8 cellular contexts compared by ENCODE assay signal in genomic region chr1:203351037-203351625, GRCh38. TPM values are rescaled to one million over a fixed set of nuclear protein-coding genes. Genes with fewer than 3 reads are reported as not detected.
DNase-seq lines count a peak whose midpoint lies in the region; ATAC-seq, FAIRE-seq and TF ChIP-seq lines count a peak whose summit lies in the region.

FMOD (minus strand) TSS chr1:203351122; CDS start chr1:203348270, 2,852 bp downstream.

- no peak within 1 kb of the TSS for H3K9ac ChIP-seq in iPS-15b (ENCODE audit: low read depth, low read length)

- no peak within 1 kb of the TSS for H3K4me3 ChIP-seq in WERI-Rb-1 (ENCODE audit: low read depth, low read length)
- peak within 1 kb of the TSS; percentile 0 for H3K4me3 ChIP-seq in iPS-15b (ENCODE audit: low read depth, low read length)

- H3K4me1 Mint-ChIP-seq in stimulated activated memory B cell treated with anti-CD40 and anti-IgM and Interleukin-4, amounts not matched to agents 10 μg/mL and 1 μg/mL and 100 μg/mL, for 72 hours = peaks cover 18% of the 10 kb centered on the region
- H3K4me1 Mint-ChIP-seq in activated CD4-positive, alpha-beta T cell treated with anti-CD3 and anti-CD28 coated beads, Interleukin-2, amount 10 ng/mL, durations not matched to agents 7 days and 5 days = no peaks in the 10 kb centered on the region

- H3K36me3 ChIP-seq in WERI-Rb-1 = no peaks in the 10 kb centered on the region
- no peaks in the 10 kb centered on the region for H3K36me3 ChIP-seq in iPS-15b (ENCODE audit: control insufficient read depth, insufficient read depth, low read length)

- ATAC-seq in stimulated activated memory B cell treated with anti-CD40 and anti-IgM and Interleukin-4, amounts not matched to agents 10 μg/mL and 1 μg/mL and 100 μg/mL, for 72 hours = peak; percentile 44

- peak; percentile 55 for FAIRE-seq in GM12891 (lab: Jason Lieb, UNC)

- H3K27me3 ChIP-seq in WERI-Rb-1 (ENCODE audit: insufficient read depth, low read depth, severe bottlenecking) = no peaks in the 10 kb centered on the region
- peaks cover 22% of the 10 kb centered on the region for H3K27me3 ChIP-seq in iPS-15b (ENCODE audit: control insufficient read depth, insufficient read depth, low read length)

- H3K27ac Mint-ChIP-seq in stimulated activated memory B cell treated with anti-CD40 and anti-IgM and Interleukin-4, amounts not matched to agents 10 μg/mL and 1 μg/mL and 100 μg/mL, for 72 hours = peak within 1 kb of the TSS; percentile 52
- H3K27ac Mint-ChIP-seq in activated CD4-positive, alpha-beta T cell treated with anti-CD3 and anti-CD28 coated beads, Interleukin-2, amount 10 ng/mL, durations not matched to agents 7 days and 5 days = no peak within 1 kb of the TSS

- peaks cover 3% of the 10 kb centered on the region for H3K9me3 Mint-ChIP-seq in stimulated activated memory B cell treated with anti-CD40 and anti-IgM and Interleukin-4, amounts not matched to agents 10 μg/mL and 1 μg/mL and 100 μg/mL, for 72 hours
- no peaks in the 10 kb centered on the region for H3K9me3 Mint-ChIP-seq in activated CD4-positive, alpha-beta T cell treated with anti-CD3 and anti-CD28 coated beads, Interleukin-2, amount 10 ng/mL, durations not matched to agents 7 days and 5 days

- TF ChIP-seq POLR2A in GM12891 (IDR thresholded peaks at IDR 0.05; ENCODE audit: low read depth, low read length) = no peak

- POLR2A ChIA-PET in activated CD4-positive, alpha-beta T cell treated with anti-CD3 and anti-CD28 coated beads, Interleukin-2, amount 10 ng/mL, durations not matched to agents 7 days and 5 days (lab: Charles Lee) = no interaction called here

- no peak for DNase-seq in GM12891 (ENCODE audit: insufficient read length, low spot score)
- DNase-seq in WERI-Rb-1 = peak; percentile 63
- DNase-seq in central memory CD4-positive, alpha-beta T cell = no peak
- no peak for DNase-seq in NCI-H2196 (lab: John Stamatoyannopoulos, UW; ENCODE audit: unreplicated experiment)
- DNase-seq in foreskin melanocyte = no peak
- no peak for DNase-seq in activated CD4-positive, alpha-beta T cell treated with anti-CD3 and anti-CD28 coated beads, Interleukin-2, amount 10 ng/mL, durations not matched to agents 7 days and 5 days

- H3K27ac ChIP-seq in WERI-Rb-1 = no peak within 1 kb of the TSS

- peak within 1 kb of the TSS; percentile 58 for H3K4me3 Mint-ChIP-seq in stimulated activated memory B cell treated with anti-CD40 and anti-IgM and Interleukin-4, amounts not matched to agents 10 μg/mL and 1 μg/mL and 100 μg/mL, for 72 hours
- no peak within 1 kb of the TSS for H3K4me3 Mint-ChIP-seq in activated CD4-positive, alpha-beta T cell treated with anti-CD3 and anti-CD28 coated beads, Interleukin-2, amount 10 ng/mL, durations not matched to agents 7 days and 5 days

- CTCF ChIA-PET in activated CD4-positive, alpha-beta T cell treated with anti-CD3 and anti-CD28 coated beads, Interleukin-2, amount 10 ng/mL, durations not matched to agents 7 days and 5 days (lab: Charles Lee) = interaction anchor here (0.7 to 2.8 kb wide), 4 partner anchors 9 to 84 kb away, joined by 3 to 14 read pairs (median 4); no protein-coding TSS in a partner anchor

- peaks cover 3% of the 10 kb centered on the region for H3K4me1 ChIP-seq in iPS-15b (ENCODE audit: control insufficient read depth, insufficient read depth, low read length)

- H3K9me3 ChIP-seq in WERI-Rb-1 (ENCODE audit: severe bottlenecking) (no peaks in the 10 kb centered on the region), iPS-15b (ENCODE audit: control insufficient read depth, insufficient read depth, low read length) (no peaks in the 10 kb centered on the region)

- H3K27me3 Mint-ChIP-seq in stimulated activated memory B cell treated with anti-CD40 and anti-IgM and Interleukin-4, amounts not matched to agents 10 μg/mL and 1 μg/mL and 100 μg/mL, for 72 hours = peaks cover 61% of the 10 kb centered on the region
- H3K27me3 Mint-ChIP-seq in activated CD4-positive, alpha-beta T cell treated with anti-CD3 and anti-CD28 coated beads, Interleukin-2, amount 10 ng/mL, durations not matched to agents 7 days and 5 days = peaks cover 26% of the 10 kb centered on the region

- TF ChIP-seq CTCF in WERI-Rb-1 (IDR thresholded peaks at IDR 0.05; ENCODE audit: low read depth, low read length) = peak; percentile 58; the same call in 1 of the 2 replicates

- no peaks in the 10 kb centered on the region for H3K36me3 Mint-ChIP-seq in stimulated activated memory B cell treated with anti-CD40 and anti-IgM and Interleukin-4, amounts not matched to agents 10 μg/mL and 1 μg/mL and 100 μg/mL, for 72 hours
- H3K36me3 Mint-ChIP-seq in activated CD4-positive, alpha-beta T cell treated with anti-CD3 and anti-CD28 coated beads, Interleukin-2, amount 10 ng/mL, durations not matched to agents 7 days and 5 days (ENCODE audit: low read depth) = no peaks in the 10 kb centered on the region

TF ChIP-seq in GM12891, 5 proteins besides CTCF, POLR2A, EP300 and RAD21:
- TF ChIP-seq POU2F2 (IDR thresholded peaks at IDR 0.05; ENCODE audit: low read depth, low read length) (no peak), PAX5 (IDR thresholded peaks at IDR 0.05; ENCODE audit: insufficient read depth, low read length, severe bottlenecking) (no peak)

RNA-seq across cellular contexts. Expression of gene FMOD, which starts in this region (rescaled TPM):
- polyA plus RNA-seq in GM12891 (2012; ENCODE audit: low read depth, missing spikeins) = 0.32 TPM
- not detected for total RNA-seq in activated CD4-positive, alpha-beta T cell treated with anti-CD3 and anti-CD28 coated beads, Interleukin-2, amount 10 ng/mL, durations not matched to agents 7 days and 5 days
